13 cellular contexts compared by ENCODE assay signal in genomic region chr16:49695782-49696413, GRCh38.
"Had no signal": no experiment of that assay in that cellular context is flagged by ENCODE, and none has a peak within 500 bp of the region (broad histone marks: within the 10 kb centered on the region; RNA-seq: fewer than 3 reads in every experiment).

No MANE protein-coding gene starts in this region.

- H3K27me3 ChIP-seq: sigmoid colon had no signal

- H3K9me3 Mint-ChIP-seq: dendritic cell treated with granulocyte-macrophage colony-stimulating factor and Interleukin-4, amounts not matched to agents 40 ng/mL and 50 ng/mL, for 4 days; effector memory CD8-positive, alpha-beta T cell; natural killer cell had no signal

- H3K9me3 ChIP-seq: left lung, sigmoid colon, spleen, thoracic aorta had no signal

- H3K27ac Mint-ChIP-seq: dendritic cell treated with granulocyte-macrophage colony-stimulating factor and Interleukin-4, amounts not matched to agents 40 ng/mL and 50 ng/mL, for 4 days; effector memory CD8-positive, alpha-beta T cell; natural killer cell had no signal

- H3K27ac ChIP-seq: left lung, sigmoid colon, spleen, thoracic aorta had no signal

- H3K4me3 ChIP-seq: left lung, sigmoid colon, spleen, thoracic aorta had no signal

- H3K4me3 Mint-ChIP-seq: dendritic cell treated with granulocyte-macrophage colony-stimulating factor and Interleukin-4, amounts not matched to agents 40 ng/mL and 50 ng/mL, for 4 days; effector memory CD8-positive, alpha-beta T cell; natural killer cell had no signal

- ATAC-seq: effector memory CD8-positive, alpha-beta T cell; left lung; natural killer cell had no signal

- H3K36me3 ChIP-seq: left lung, sigmoid colon, spleen, thoracic aorta had no signal

- H3K36me3 Mint-ChIP-seq: natural killer cell had no signal

- DNase-seq: activated naive CD4-positive, alpha-beta T cell; activated T-cell treated with anti-CD3 and anti-CD28 coated beads for 4 hours; anterior cingulate cortex; effector memory CD8-positive, alpha-beta T cell; kidney; mammary epithelial cell; natural killer cell; sigmoid colon; spleen; stimulated activated CD4-positive, alpha-beta T cell treated with anti-CD3 and anti-CD28 coated beads, Interleukin-2, amount 100 ng/mL, for 24 hours had no signal

- H3K4me1 Mint-ChIP-seq: natural killer cell had no signal
